24 cellular contexts compared by ENCODE assay signal in the genomic region with DNA sequence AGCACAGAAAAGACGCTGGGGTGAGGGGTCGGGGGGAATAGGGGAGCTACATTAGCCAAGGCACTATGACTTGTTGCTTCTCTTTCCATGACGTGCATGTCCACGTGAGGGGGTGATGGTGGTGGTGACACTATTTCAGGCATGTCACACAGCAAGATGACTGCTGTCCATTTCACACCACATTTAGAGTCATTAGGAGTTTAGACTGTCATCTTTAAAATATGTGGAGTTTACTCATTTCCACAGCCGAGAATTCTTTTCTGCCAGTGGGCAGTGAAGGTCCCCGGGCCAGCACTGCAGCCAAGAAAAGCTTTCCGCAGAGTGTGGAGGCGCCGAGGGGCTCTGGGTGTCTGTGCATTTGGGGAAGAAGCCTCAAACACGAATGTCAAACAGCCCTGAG. TPM values are rescaled to one million over a fixed set of nuclear protein-coding genes. Genes with fewer than 3 reads are reported as not detected.
DNase-seq lines count a peak whose midpoint lies in the region; ATAC-seq, FAIRE-seq and TF ChIP-seq lines count a peak whose summit lies in the region.
"Had no signal": no experiment of that assay in that cellular context is flagged by ENCODE, and none has a peak within 500 bp of the region (broad histone marks: within the 10 kb centered on the region; RNA-seq: fewer than 3 reads in every experiment).

No MANE protein-coding gene starts in this region.

- H3K27ac Mint-ChIP-seq in astrocyte (ENCODE audit: unreplicated experiment) (peak overlapping the region; percentile 50), neural crest cell (ENCODE audit: unreplicated experiment) (no peak overlapping the region)
- no peak overlapping the region for H3K27ac Mint-ChIP-seq in naive thymus-derived CD8-positive, alpha-beta T cell
- H3K27ac Mint-ChIP-seq in stimulated activated naive CD8-positive, alpha-beta T cell treated with anti-CD3 and anti-CD28 coated beads, Interleukin-15, amount 100 ng/mL, for 72 hours, result no peak overlapping the region
- H3K27ac Mint-ChIP-seq: activated CD4-positive, alpha-beta T cell treated with anti-CD3 and anti-CD28 coated beads, Interleukin-2, amount 10 ng/mL, durations not matched to agents 7 days and 5 days; activated CD8-positive, alpha-beta memory T cell treated with anti-CD3 and anti-CD28 coated beads, Interleukin-2, amount 10 ng/mL, durations not matched to agents 7 days and 5 days; activated naive CD4-positive, alpha-beta T cell treated with anti-CD3 and anti-CD28 coated beads, Interleukin-2, amount 10 ng/mL, durations not matched to agents 7 days and 5 days; activated T-cell treated with anti-CD3 and anti-CD28 coated beads, Interleukin-2, amount 50 U/mL, for 72 hours; stimulated activated effector memory CD8-positive, alpha-beta T cell treated with anti-CD3 and anti-CD28 coated beads, Interleukin-12 subunit alpha, Interleukin-12 subunit beta, amount 100 ng/mL, for 72 hours; T-helper 17 cell had no signal

- no peaks in the 10 kb centered on the region for H4K20me1 ChIP-seq in astrocyte (ENCODE audit: insufficient read depth, low read length)

- DNase-seq in AG08396 (ENCODE audit: low spot score) (peak; percentile 62), HL-60 (ENCODE audit: low read depth in 1 of 2, low spot score in 1 of 2) (no peak), astrocyte (ENCODE audit: low read depth) (peak; percentile 47), neural crest cell (ENCODE audit: low read depth, low spot score) (no peak), NAMALWA (ENCODE audit: low spot score) (no peak), NCI-H446 treated with DMSO at 0.1 percent for 48 hours (lab: John Stamatoyannopoulos, UW) (no peak)
- DNase-seq in naive thymus-derived CD8-positive, alpha-beta T cell, result no peak
- DNase-seq in stimulated activated naive CD8-positive, alpha-beta T cell treated with anti-CD3 and anti-CD28 coated beads, Interleukin-15, amount 100 ng/mL, for 72 hours, result no peak
- DNase-seq: ACHN; activated CD4-positive, alpha-beta T cell treated with anti-CD3 and anti-CD28 coated beads, Interleukin-2, amount 10 ng/mL, durations not matched to agents 7 days and 5 days; activated CD8-positive, alpha-beta memory T cell treated with anti-CD3 and anti-CD28 coated beads, Interleukin-2, amount 10 ng/mL, durations not matched to agents 7 days and 5 days; activated naive CD4-positive, alpha-beta T cell treated with anti-CD3 and anti-CD28 coated beads, Interleukin-2, amount 10 ng/mL, durations not matched to agents 7 days and 5 days; activated T-cell treated with anti-CD3 and anti-CD28 coated beads, Interleukin-2, amount 50 U/mL, for 72 hours; heart left ventricle; KBM-7; kidney glomerular epithelial cell; mammary epithelial cell; MM.1S; occipital lobe; RPMI8226; T-helper 17 cell had no signal

- TF ChIP-seq CTCF in HL-60 (IDR thresholded peaks at IDR 0.05; ENCODE audit: insufficient read depth, low read length) (no peak), astrocyte (IDR thresholded peaks at IDR 0.05; ENCODE audit: insufficient read depth, low read depth, low read length) (no peak), neural crest cell (conservative IDR thresholded peaks at IDR 0.05) (no peak)

- peaks cover 19% of the 10 kb centered on the region for H3K4me1 ChIP-seq in astrocyte (ENCODE audit: insufficient read depth, low read length)

- H3K4me1 Mint-ChIP-seq in astrocyte (ENCODE audit: low read depth, unreplicated experiment) (peaks cover 15% of the 10 kb centered on the region), neural crest cell (peaks cover 21% of the 10 kb centered on the region)
- H3K4me1 Mint-ChIP-seq in naive thymus-derived CD8-positive, alpha-beta T cell, result peaks cover 4 to 19% (median 10%) of the 10 kb centered on the region in 4 donors
- H3K4me1 Mint-ChIP-seq in stimulated activated naive CD8-positive, alpha-beta T cell treated with anti-CD3 and anti-CD28 coated beads, Interleukin-15, amount 100 ng/mL, for 72 hours, result peaks cover 17% of the 10 kb centered on the region
- H3K4me1 Mint-ChIP-seq: activated CD8-positive, alpha-beta memory T cell treated with anti-CD3 and anti-CD28 coated beads, Interleukin-2, amount 10 ng/mL, durations not matched to agents 7 days and 5 days; activated naive CD4-positive, alpha-beta T cell treated with anti-CD3 and anti-CD28 coated beads, Interleukin-2, amount 10 ng/mL, durations not matched to agents 7 days and 5 days had no signal

- no peak overlapping the region for H3K9ac ChIP-seq in astrocyte (ENCODE audit: low read length)

- peaks cover 2% of the 10 kb centered on the region for H3K9me3 Mint-ChIP-seq in astrocyte (ENCODE audit: unreplicated experiment)
- no peaks in the 10 kb centered on the region for H3K9me3 Mint-ChIP-seq in neural crest cell
- no peaks in the 10 kb centered on the region for H3K9me3 Mint-ChIP-seq in naive thymus-derived CD8-positive, alpha-beta T cell
- no peaks in the 10 kb centered on the region for H3K9me3 Mint-ChIP-seq in stimulated activated naive CD8-positive, alpha-beta T cell treated with anti-CD3 and anti-CD28 coated beads, Interleukin-15, amount 100 ng/mL, for 72 hours
- H3K9me3 Mint-ChIP-seq: activated CD4-positive, alpha-beta T cell treated with anti-CD3 and anti-CD28 coated beads, Interleukin-2, amount 10 ng/mL, durations not matched to agents 7 days and 5 days; activated naive CD4-positive, alpha-beta T cell treated with anti-CD3 and anti-CD28 coated beads, Interleukin-2, amount 10 ng/mL, durations not matched to agents 7 days and 5 days; activated T-cell treated with anti-CD3 and anti-CD28 coated beads, Interleukin-2, amount 50 U/mL, for 72 hours; stimulated activated effector memory CD8-positive, alpha-beta T cell treated with anti-CD3 and anti-CD28 coated beads, Interleukin-12 subunit alpha, Interleukin-12 subunit beta, amount 100 ng/mL, for 72 hours had no signal

- no peaks in the 10 kb centered on the region for H3K79me2 ChIP-seq in astrocyte (ENCODE audit: insufficient read depth, low read length)

- peak overlapping the region; percentile 86 for H3K4me2 ChIP-seq in astrocyte (ENCODE audit: low read length)

- H3K36me3 ChIP-seq in astrocyte (ENCODE audit: insufficient read depth, low read length), result no peaks in the 10 kb centered on the region
- H3K36me3 ChIP-seq: BLaER1 treated with 17β-estradiol and CSF1 and Interleukin-3, amounts not matched to agents 10 nM and 100 nM; heart left ventricle; suprapubic skin had no signal

- H3K27me3 ChIP-seq in HL-60 (ENCODE audit: insufficient read depth, poor library complexity, severe bottlenecking) (no peaks in the 10 kb centered on the region), astrocyte (ENCODE audit: insufficient read depth, low read length) (peaks cover 56% of the 10 kb centered on the region)

- H3K4me3 ChIP-seq in HL-60 (replicated peaks; ENCODE audit: insufficient read depth, low read length) (no peak overlapping the region), astrocyte (ENCODE audit: insufficient read depth, low read depth, low read length) (no peak overlapping the region)

- no peak for FAIRE-seq in astrocyte (lab: Jason Lieb, UNC)

- H3K36me3 Mint-ChIP-seq in astrocyte (ENCODE audit: low read depth, unreplicated experiment), result no peaks in the 10 kb centered on the region
- no peaks in the 10 kb centered on the region for H3K36me3 Mint-ChIP-seq in neural crest cell (ENCODE audit: low read depth)
- H3K36me3 Mint-ChIP-seq in naive thymus-derived CD8-positive, alpha-beta T cell, result no peaks in the 10 kb centered on the region
- H3K36me3 Mint-ChIP-seq: activated CD8-positive, alpha-beta memory T cell treated with anti-CD3 and anti-CD28 coated beads, Interleukin-2, amount 10 ng/mL, durations not matched to agents 7 days and 5 days; activated naive CD4-positive, alpha-beta T cell treated with anti-CD3 and anti-CD28 coated beads, Interleukin-2, amount 10 ng/mL, durations not matched to agents 7 days and 5 days; stimulated activated effector memory CD8-positive, alpha-beta T cell treated with anti-CD3 and anti-CD28 coated beads, Interleukin-12 subunit alpha, Interleukin-12 subunit beta, amount 100 ng/mL, for 72 hours had no signal

- peak overlapping the region; percentile 61 for H3K4me3 Mint-ChIP-seq in astrocyte (ENCODE audit: unreplicated experiment)
- peak overlapping the region; percentile 63 for H3K4me3 Mint-ChIP-seq in neural crest cell
- peak overlapping the region in 2 of 10 donors; percentile 37 to 56 for H3K4me3 Mint-ChIP-seq in naive thymus-derived CD8-positive, alpha-beta T cell
- H3K4me3 Mint-ChIP-seq in stimulated activated naive CD8-positive, alpha-beta T cell treated with anti-CD3 and anti-CD28 coated beads, Interleukin-15, amount 100 ng/mL, for 72 hours, result no peak overlapping the region
- H3K4me3 Mint-ChIP-seq: activated CD8-positive, alpha-beta memory T cell treated with anti-CD3 and anti-CD28 coated beads, Interleukin-2, amount 10 ng/mL, durations not matched to agents 7 days and 5 days had no signal

- H3K27ac ChIP-seq in HL-60 (replicated peaks) (peak overlapping the region; percentile 90), astrocyte (ENCODE audit: low read depth, low read length) (no peak overlapping the region)
- H3K27ac ChIP-seq: suprapubic skin had no signal

- no peak for ATAC-seq in naive thymus-derived CD8-positive, alpha-beta T cell
- ATAC-seq in stimulated activated naive CD8-positive, alpha-beta T cell treated with anti-CD3 and anti-CD28 coated beads, Interleukin-15, amount 100 ng/mL, for 72 hours, result no peak

- POLR2A ChIA-PET in naive thymus-derived CD8-positive, alpha-beta T cell (lab: Charles Lee), result no interaction called here

- H3K9me3 ChIP-seq in astrocyte (ENCODE audit: insufficient read depth, low read depth, low read length), result no peaks in the 10 kb centered on the region
- H3K9me3 ChIP-seq: BLaER1 treated with 17β-estradiol and CSF1 and Interleukin-3, amounts not matched to agents 10 nM and 100 nM; heart left ventricle; suprapubic skin had no signal

- H3K27me3 Mint-ChIP-seq in astrocyte (ENCODE audit: low read depth, unreplicated experiment), result peaks cover 72% of the 10 kb centered on the region
- peaks cover 91% of the 10 kb centered on the region for H3K27me3 Mint-ChIP-seq in neural crest cell (ENCODE audit: low read depth)
- H3K27me3 Mint-ChIP-seq in naive thymus-derived CD8-positive, alpha-beta T cell, result peaks cover 28 to 57% (median 44%) of the 10 kb centered on the region in 5 donors
- H3K27me3 Mint-ChIP-seq in stimulated activated naive CD8-positive, alpha-beta T cell treated with anti-CD3 and anti-CD28 coated beads, Interleukin-15, amount 100 ng/mL, for 72 hours, result peaks cover 77% of the 10 kb centered on the region

- no peak overlapping the region for H2AFZ ChIP-seq in astrocyte (ENCODE audit: low read depth, low read length)

RNA-seq across cellular contexts. Expression of a gene that starts 1.0 kb away (rescaled TPM):
- 0.36 and 0.64 TPM in 2 replicates for total RNA-seq in astrocyte
- 0.18 TPM in 1 of 2 replicates, not detected in the other for total RNA-seq in neural crest cell
- total RNA-seq in naive thymus-derived CD8-positive, alpha-beta T cell, result 1 to 10 TPM in 1 of 2 experiments, under 1 TPM in 1; 0.11 to 1.5 TPM
- not detected for polyA plus RNA-seq in naive thymus-derived CD8-positive, alpha-beta T cell

Comparison
In these comparisons a context has a peak if more than half of its experiments do, and no peak if none do; other contexts are left out.
1. DNase-seq: peak in AG08396 (single experiment) and astrocyte (single experiment); none in HL-60 (0 of 2), neural crest cell (single experiment), naive thymus-derived CD8-positive, alpha-beta T cell (0 of 10), stimulated activated naive CD8-positive, alpha-beta T cell treated with anti-CD3 and anti-CD28 coated beads, Interleukin-15, amount 100 ng/mL, for 72 hours (0 of 2), NAMALWA (single experiment) and NCI-H446 treated with DMSO at 0.1 percent for 48 hours (single experiment).
2. H3K4me3 Mint-ChIP-seq: peak in astrocyte (single experiment) and neural crest cell (single experiment); none in stimulated activated naive CD8-positive, alpha-beta T cell treated with anti-CD3 and anti-CD28 coated beads, Interleukin-15, amount 100 ng/mL, for 72 hours (0 of 2).